In the genomic region with DNA sequence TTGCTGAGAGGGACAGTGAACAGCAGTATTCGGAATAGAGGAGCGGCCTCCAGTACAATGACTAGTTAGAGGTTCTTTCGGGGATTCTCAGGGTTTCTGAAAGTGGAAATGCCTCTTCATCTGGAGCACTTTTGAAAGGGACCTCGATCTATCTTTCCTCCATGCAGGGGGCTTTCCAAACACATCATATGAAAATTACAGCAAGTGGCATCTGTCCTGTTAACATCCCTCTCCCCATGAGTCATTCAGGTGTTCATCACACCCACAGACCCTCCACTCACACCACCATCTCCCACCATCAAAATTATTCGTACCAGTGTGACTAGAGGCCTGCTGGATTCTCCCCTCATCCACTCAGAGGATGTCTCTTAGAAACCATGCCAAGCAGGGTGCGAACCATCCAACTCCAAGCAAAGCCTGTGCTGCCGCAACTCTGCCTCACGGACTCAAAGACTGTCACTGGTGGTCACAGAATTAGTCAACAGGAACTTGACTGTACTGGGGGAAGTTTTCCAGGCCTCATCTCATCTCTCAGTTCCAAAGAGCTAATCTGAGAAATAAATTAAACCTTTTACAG, we compare ENCODE assay signal across 9 cellular contexts.
DNase-seq lines count a peak whose midpoint lies in the region; ATAC-seq and TF ChIP-seq lines count a peak whose summit lies in the region.
"Had no signal": no experiment of that assay in that cellular context is flagged by ENCODE, and none has a peak within 500 bp of the region (broad histone marks: within the 10 kb centered on the region; RNA-seq: fewer than 3 reads in every experiment).

No MANE protein-coding gene starts in this region.

- no peak overlapping the region for H3K4me2 ChIP-seq in neural progenitor cell

- H3K4me3 ChIP-seq in neural progenitor cell: no peak overlapping the region
- H3K4me3 ChIP-seq in heart left ventricle: no peak overlapping the region
- H3K4me3 ChIP-seq: skin epidermis had no signal

- no peak for TF ChIP-seq POLR2A in heart left ventricle (IDR thresholded peaks at IDR 0.05)

- H3K79me2 ChIP-seq in neural progenitor cell (ENCODE audit: low read depth): no peaks in the 10 kb centered on the region

- H3K4me1 Mint-ChIP-seq in neural progenitor cell: no peaks in the 10 kb centered on the region

- peaks cover 4% of the 10 kb centered on the region for H3K27me3 Mint-ChIP-seq in neural progenitor cell (ENCODE audit: insufficient read depth, low read depth)

- H3K4me3 Mint-ChIP-seq in neural progenitor cell: no peak overlapping the region

- H3K4me1 ChIP-seq in neural progenitor cell: no peaks in the 10 kb centered on the region
- H3K4me1 ChIP-seq in heart left ventricle: no peaks in the 10 kb centered on the region

- no peak overlapping the region for H3K27ac Mint-ChIP-seq in neural progenitor cell

- no peak overlapping the region for H3K9ac ChIP-seq in neural progenitor cell

- TF ChIP-seq CTCF in neural progenitor cell (IDR thresholded peaks at IDR 0.05) (no peak), heart left ventricle (IDR thresholded peaks at IDR 0.05) (no peak)

- 87 to 92% (median 90%) methylated on average over 8 of the region's 8 CpGs for WGBS in heart left ventricle, 4 donors

- ATAC-seq in GM19043 (IDR thresholded peaks at IDR 0.05; ENCODE audit: low read depth, unreplicated experiment): peak; percentile 83
- peak; percentile 86 for ATAC-seq in HG02938 (IDR thresholded peaks at IDR 0.05; ENCODE audit: unreplicated experiment)
- ATAC-seq in heart left ventricle: no peak

- H3K27ac ChIP-seq in neural progenitor cell (no peak overlapping the region), heart left ventricle (no peak overlapping the region)
- H3K27ac ChIP-seq: skin epidermis had no signal

- no peaks in the 10 kb centered on the region for H3K9me3 Mint-ChIP-seq in neural progenitor cell

- no peak overlapping the region for H2AFZ ChIP-seq in neural progenitor cell (replicated peaks)

- H4K20me1 ChIP-seq in neural progenitor cell (ENCODE audit: low read depth): no peaks in the 10 kb centered on the region

- no peaks in the 10 kb centered on the region for H3K36me3 Mint-ChIP-seq in neural progenitor cell

- peak; percentile 79 to 85 for DNase-seq in activated CD4-positive, alpha-beta T cell treated with anti-CD3 and anti-CD28 coated beads, Interleukin-2, amount 50 U/mL, for 48 hours
- peak in 2 of 3 experiments; percentile 6 to 31 for DNase-seq in stimulated activated CD4-positive, alpha-beta T cell treated with anti-CD3 and anti-CD28 coated beads, TNF-alpha, amount 100 ng/mL, for 4 hours (ENCODE audit: low read depth in 3 of 3)
- DNase-seq in SHP77 (lab: John Stamatoyannopoulos, UW) (no peak), neural progenitor cell (ENCODE audit: low spot score) (no peak), NCI-H1105 treated with DMSO at 0.1 percent for 48 hours (lab: John Stamatoyannopoulos, UW) (no peak), heart left ventricle (no peak)

- H3F3A ChIP-seq in neural progenitor cell (ENCODE audit: low read depth): no peaks in the 10 kb centered on the region

- H3K27me3 ChIP-seq in neural progenitor cell: no peaks in the 10 kb centered on the region
- no peaks in the 10 kb centered on the region for H3K27me3 ChIP-seq in heart left ventricle

- intact Hi-C loops in heart left ventricle (cut with DNase I): no loop called here

- H3K9me3 ChIP-seq in neural progenitor cell (ENCODE audit: low read depth) (no peaks in the 10 kb centered on the region), heart left ventricle (no peaks in the 10 kb centered on the region)

- H3K36me3 ChIP-seq in neural progenitor cell (no peaks in the 10 kb centered on the region), heart left ventricle (no peaks in the 10 kb centered on the region)

Comparison
In these comparisons a context has a peak if more than half of its experiments do, and no peak if none do; other contexts are left out.
1. ATAC-seq: peak in GM19043 (single experiment) and HG02938 (single experiment); none in heart left ventricle (0 of 4).
2. DNase-seq: peak in activated CD4-positive, alpha-beta T cell treated with anti-CD3 and anti-CD28 coated beads, Interleukin-2, amount 50 U/mL, for 48 hours (2 of 2) and stimulated activated CD4-positive, alpha-beta T cell treated with anti-CD3 and anti-CD28 coated beads, TNF-alpha, amount 100 ng/mL, for 4 hours (2 of 3); none in SHP77 (0 of 2), neural progenitor cell (single experiment), NCI-H1105 treated with DMSO at 0.1 percent for 48 hours (single experiment) and heart left ventricle (0 of 5).